Comparison of ENCODE assay signal across 10 cellular contexts in the genomic region with DNA sequence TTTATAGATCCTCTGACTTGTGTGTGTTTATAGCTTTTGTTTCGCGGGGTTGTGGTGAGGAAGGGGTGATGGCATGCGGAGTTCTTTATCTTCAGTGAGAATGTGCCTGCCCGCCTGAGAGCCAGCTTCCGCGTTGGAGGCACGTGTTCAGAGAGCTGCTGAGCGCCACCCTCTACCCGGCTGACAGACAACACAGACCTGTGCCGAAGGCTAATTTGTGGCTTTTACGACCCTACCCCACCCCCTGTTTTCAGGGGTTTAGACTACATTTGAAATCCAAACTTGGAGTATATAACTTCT. TPM values are rescaled to one million over a fixed set of nuclear protein-coding genes. Genes with fewer than 3 reads are reported as not detected.
A peak's percentile ranks its signal among the peaks of the same experiment; 100 is the strongest.
DNase-seq lines count a peak whose midpoint lies in the region; ATAC-seq and TF ChIP-seq lines count a peak whose summit lies in the region.
"Had no signal": no experiment of that assay in that cellular context is flagged by ENCODE, and none has a peak within 500 bp of the region (broad histone marks: within the 10 kb centered on the region; RNA-seq: fewer than 3 reads in every experiment).

No MANE protein-coding gene starts in this region.

- TF ChIP-seq CTCF in progenitor cell of endocrine pancreas (IDR thresholded peaks at IDR 0.05; ENCODE audit: unreplicated experiment) (no peak), PC-3 (conservative IDR thresholded peaks at IDR 0.05; ENCODE audit: low read depth, low read length) (no peak)

- no peak for ATAC-seq in Right ventricle myocardium superior (ENCODE audit: poor library complexity)
- peak; percentile 86 for ATAC-seq in activated T-helper 17 cell treated with anti-CD3 and anti-CD28 coated beads, Interleukin-2, amount 50 U/mL, for 72 hours (replicated peaks)
- no peak for ATAC-seq in PC-3
- ATAC-seq in GM18519 (IDR thresholded peaks at IDR 0.05; ENCODE audit: low FRiP score, unreplicated experiment) = no peak

- no peak overlapping the region for H3K27ac ChIP-seq in PC-3 (ENCODE audit: low read length)
- H3K27ac ChIP-seq: right lobe of liver had no signal

- H3K27me3 Mint-ChIP-seq in activated T-helper 17 cell treated with anti-CD3 and anti-CD28 coated beads, Interleukin-2, amount 50 U/mL, for 72 hours = no peaks in the 10 kb centered on the region
- H3K27me3 Mint-ChIP-seq in progenitor cell of endocrine pancreas = no peaks in the 10 kb centered on the region

- no peaks in the 10 kb centered on the region for H3K9me2 ChIP-seq in PC-3 (replicated peaks; ENCODE audit: low read length)

- H3K4me2 ChIP-seq in PC-3 (ENCODE audit: low read length) = no peak overlapping the region

- H3K27me3 ChIP-seq in PC-3 (ENCODE audit: low read length) = no peaks in the 10 kb centered on the region
- H3K27me3 ChIP-seq: right lobe of liver had no signal

- no peak overlapping the region for H3K4me3 ChIP-seq in PC-3 (ENCODE audit: low read length)
- H3K4me3 ChIP-seq: right lobe of liver had no signal

- no peaks in the 10 kb centered on the region for H3K4me1 ChIP-seq in PC-3 (ENCODE audit: insufficient read depth, low read length)

- peak overlapping the region; percentile 79 for H3K4me3 Mint-ChIP-seq in activated T-helper 17 cell treated with anti-CD3 and anti-CD28 coated beads, Interleukin-2, amount 50 U/mL, for 72 hours
- H3K4me3 Mint-ChIP-seq in progenitor cell of endocrine pancreas (ENCODE audit: low read depth) = no peak overlapping the region

- H3K36me3 ChIP-seq in PC-3 (ENCODE audit: low read depth, low read length) = peaks cover 6% of the 10 kb centered on the region; the same call in 1 of the 2 replicates
- H3K36me3 ChIP-seq: right lobe of liver had no signal

- H3F3A ChIP-seq in PC-3 (ENCODE audit: low read length, unreplicated experiment) = no peaks in the 10 kb centered on the region

- no peaks in the 10 kb centered on the region for H3K9me3 ChIP-seq in PC-3 (ENCODE audit: low read length)
- H3K9me3 ChIP-seq: right lobe of liver had no signal

- no peak overlapping the region for H3K9ac ChIP-seq in PC-3 (ENCODE audit: low read length)

- intact Hi-C loops in Right ventricle myocardium superior (cut with DNase I) = no loop called here
- intact Hi-C loops in cardiac septum (cut with DNase I) = no loop called here
- intact Hi-C loops in PC-3 (cut with micrococcal nuclease) = no loop called here

- H3K79me2 ChIP-seq in PC-3 (ENCODE audit: low read length) = no peaks in the 10 kb centered on the region

- no peak overlapping the region for H2AFZ ChIP-seq in PC-3 (ENCODE audit: low read length)

- H3K4me1 Mint-ChIP-seq in activated T-helper 17 cell treated with anti-CD3 and anti-CD28 coated beads, Interleukin-2, amount 50 U/mL, for 72 hours = peaks cover 18% of the 10 kb centered on the region
- peaks cover 28% of the 10 kb centered on the region for H3K4me1 Mint-ChIP-seq in progenitor cell of endocrine pancreas (ENCODE audit: low read depth)

- H3K36me3 Mint-ChIP-seq in activated T-helper 17 cell treated with anti-CD3 and anti-CD28 coated beads, Interleukin-2, amount 50 U/mL, for 72 hours (ENCODE audit: low read depth) = no peaks in the 10 kb centered on the region
- H3K36me3 Mint-ChIP-seq in progenitor cell of endocrine pancreas (ENCODE audit: insufficient read depth) = peaks cover 29% of the 10 kb centered on the region

- CTCF ChIA-PET in PC-3 (lab: Charles Lee) = no interaction called here

- POLR2A ChIA-PET in PC-3 (lab: Charles Lee; ENCODE audit: unreplicated experiment) = no interaction called here

- H3K27ac Mint-ChIP-seq in activated T-helper 17 cell treated with anti-CD3 and anti-CD28 coated beads, Interleukin-2, amount 50 U/mL, for 72 hours = peak overlapping the region; percentile 71
- H3K27ac Mint-ChIP-seq in progenitor cell of endocrine pancreas = peak overlapping the region; percentile 85

- H4K20me1 ChIP-seq in PC-3 (ENCODE audit: low read length) = no peaks in the 10 kb centered on the region

- no TSS peak for BruUV-seq in PC-3 (replicated peaks; lab: Mats Ljungman, UMichigan)

- DNase-seq in Right ventricle myocardium superior (peak; percentile 47), cardiac septum (ENCODE audit: low spot score) (no peak), progenitor cell of endocrine pancreas (ENCODE audit: low spot score, unreplicated experiment) (no peak), PC-3 (no peak), GM19240 (ENCODE audit: insufficient read length, low spot score) (no peak), HCEC 1CT (no peak)
- DNase-seq: ACHN, right lobe of liver had no signal

- H3K9me3 Mint-ChIP-seq in activated T-helper 17 cell treated with anti-CD3 and anti-CD28 coated beads, Interleukin-2, amount 50 U/mL, for 72 hours = no peaks in the 10 kb centered on the region
- H3K9me3 Mint-ChIP-seq in progenitor cell of endocrine pancreas (ENCODE audit: low read depth) = peaks cover 4% of the 10 kb centered on the region

RNA-seq across cellular contexts. Expression of gene CD101, which starts 14.4 kb away (rescaled TPM):
- total RNA-seq in Right ventricle myocardium superior (1.0 TPM), cardiac septum (1.6 TPM), progenitor cell of endocrine pancreas (2.8 and 3.3 TPM in 2 replicates), PC-3 (2014; rRNA removed) (0.17 and 0.36 TPM in 2 replicates)
- total RNA-seq in activated T-helper 17 cell treated with anti-CD3 and anti-CD28 coated beads, Interleukin-2, amount 50 U/mL, for 72 hours = 1 to 10 TPM in 1 of 2 donors, under 1 TPM in 1; 0.26 to 2.1 TPM
